ENCODE assay signal across 15 cellular contexts in the genomic region with DNA sequence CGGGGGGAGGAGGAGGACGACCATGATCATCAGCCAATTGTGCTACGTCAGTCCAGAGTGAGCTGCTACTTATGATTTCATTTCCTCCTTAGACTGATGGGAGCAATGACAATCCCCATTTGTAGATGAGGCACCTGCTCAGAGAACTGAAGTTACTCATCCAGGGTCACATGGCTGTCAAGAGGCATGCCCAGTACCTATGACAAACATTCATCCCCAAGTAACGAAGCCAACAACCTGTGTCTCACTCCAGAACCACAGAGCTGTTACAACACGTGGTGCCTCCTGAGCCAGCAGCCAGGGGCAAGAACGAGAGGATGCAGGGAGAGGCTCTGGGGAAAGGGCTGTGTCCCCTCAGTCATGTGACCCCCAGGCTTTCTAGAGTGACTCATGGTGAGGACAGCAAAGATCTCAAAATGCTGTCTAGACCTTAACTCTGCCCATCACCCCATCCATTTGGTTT.
A peak's percentile ranks its signal among the peaks of the same experiment; 100 is the strongest.
DNase-seq lines count a peak whose midpoint lies in the region; ATAC-seq, FAIRE-seq and TF ChIP-seq lines count a peak whose summit lies in the region.
"Had no signal": no experiment of that assay in that cellular context is flagged by ENCODE, and none has a peak within 500 bp of the region (broad histone marks: within the 10 kb centered on the region; RNA-seq: fewer than 3 reads in every experiment).

No MANE protein-coding gene starts in this region.

- TF ChIP-seq CTCF in K562 (IDR thresholded peaks at IDR 0.05 in 2 of 3, conservative IDR thresholded peaks at IDR 0.05 in 1 of 3; ENCODE audit: insufficient read depth in 2 of 3, low read depth in 1 of 3, low read length in 3 of 3): no peak

- H3K9me3 ChIP-seq in K562 (replicated peaks; ENCODE audit: control insufficient read depth, insufficient read depth, low read depth, low read length): peaks cover under 1% of the 10 kb centered on the region

- H3K9ac ChIP-seq in K562 (ENCODE audit: insufficient read depth in 1 of 2, low read depth in 2 of 2, low read length in 2 of 2): no peak overlapping the region

- H3K27me3 ChIP-seq in K562 (ENCODE audit: control insufficient read depth in 2 of 2, insufficient read depth in 2 of 2, low read length in 2 of 2): no peaks in the 10 kb centered on the region

- no peaks in the 10 kb centered on the region for H4K20me1 ChIP-seq in K562 (replicated peaks; ENCODE audit: control insufficient read depth, insufficient read depth, low read length)

- H3K36me3 Mint-ChIP-seq in activated CD4-positive, alpha-beta memory T cell treated with anti-CD3 and anti-CD28 coated beads for 36 hours: peaks cover 19% of the 10 kb centered on the region
- H3K36me3 Mint-ChIP-seq in activated CD4-positive, alpha-beta memory T cell treated with anti-CD3 and anti-CD28 coated beads, Interleukin-2, amount 10 ng/mL, durations not matched to agents 7 days and 5 days (ENCODE audit: low read depth): no peaks in the 10 kb centered on the region

- H3K4me2 ChIP-seq in K562 (ENCODE audit: insufficient read depth, low read length): no peak overlapping the region

- no peak for TF ChIP-seq EP300 in K562 (IDR thresholded peaks at IDR 0.05; ENCODE audit: low read length)

- no peaks in the 10 kb centered on the region for H3K27me3 Mint-ChIP-seq in activated CD4-positive, alpha-beta memory T cell treated with anti-CD3 and anti-CD28 coated beads for 36 hours
- H3K27me3 Mint-ChIP-seq in activated CD4-positive, alpha-beta memory T cell treated with anti-CD3 and anti-CD28 coated beads, Interleukin-2, amount 10 ng/mL, durations not matched to agents 7 days and 5 days: no peaks in the 10 kb centered on the region
- H3K27me3 Mint-ChIP-seq: activated CD4-positive, alpha-beta T cell treated with anti-CD3 and anti-CD28 coated beads, Interleukin-2, amount 10 ng/mL, durations not matched to agents 24 days and 14 days; naive thymus-derived CD4-positive, alpha-beta T cell had no signal

- no peaks in the 10 kb centered on the region for H3K9me1 ChIP-seq in K562 (ENCODE audit: control insufficient read depth, insufficient read depth, low read length)

- in situ Hi-C loops in K562 (cut with MboI): no loop called here

- intact Hi-C loops in activated CD4-positive, alpha-beta memory T cell treated with anti-CD3 and anti-CD28 coated beads for 36 hours (cut with micrococcal nuclease): no loop called here
- intact Hi-C loops in K562 (cut with micrococcal nuclease): no loop called here

- H2AFZ ChIP-seq in K562 (ENCODE audit: low read depth, low read length): no peak overlapping the region

- CTCF ChIA-PET in activated CD4-positive, alpha-beta memory T cell treated with anti-CD3 and anti-CD28 coated beads for 36 hours (lab: Charles Lee): no interaction called here
- CTCF ChIA-PET in activated CD4-positive, alpha-beta memory T cell treated with anti-CD3 and anti-CD28 coated beads, Interleukin-2, amount 10 ng/mL, durations not matched to agents 7 days and 5 days (lab: Charles Lee): no interaction called here
- CTCF ChIA-PET in K562 (lab: Yijun Ruan, JAX; ENCODE audit: low intra/inter-chr PET ratio): no interaction called here

- peaks cover 0 to 3% of the 10 kb centered on the region in 2 experiments; a peak in 2 of 5 replicates for H3K4me1 ChIP-seq in K562 (replicated peaks in 1 of 2; ENCODE audit: control insufficient read depth in 2 of 2, insufficient read depth in 2 of 2, low read length in 2 of 2)

- H3K4me3 ChIP-seq in K562: no peak overlapping the region
- H3K4me3 ChIP-seq: SK-N-MC had no signal

- no peak overlapping the region for H3K4me3 Mint-ChIP-seq in activated CD4-positive, alpha-beta memory T cell treated with anti-CD3 and anti-CD28 coated beads for 36 hours
- H3K4me3 Mint-ChIP-seq in activated CD4-positive, alpha-beta memory T cell treated with anti-CD3 and anti-CD28 coated beads, Interleukin-2, amount 10 ng/mL, durations not matched to agents 7 days and 5 days: no peak overlapping the region
- H3K4me3 Mint-ChIP-seq: activated CD4-positive, alpha-beta T cell treated with anti-CD3 and anti-CD28 coated beads, Interleukin-2, amount 10 ng/mL, durations not matched to agents 24 days and 14 days; naive thymus-derived CD4-positive, alpha-beta T cell had no signal

- ATAC-seq in K562 (no peak; the same call in 2 of the 3 replicates), GM18868 (IDR thresholded peaks at IDR 0.05; ENCODE audit: unreplicated experiment) (no peak), HG03354 (IDR thresholded peaks at IDR 0.05; ENCODE audit: poor library complexity, severe bottlenecking, unreplicated experiment) (no peak), HG02759 (IDR thresholded peaks at IDR 0.05; ENCODE audit: unreplicated experiment) (no peak)
- ATAC-seq: naive thymus-derived CD4-positive, alpha-beta T cell; sciatic nerve had no signal

- peak; percentile 34 for DNase-seq in activated CD4-positive, alpha-beta memory T cell treated with anti-CD3 and anti-CD28 coated beads for 36 hours
- no peak for DNase-seq in activated CD4-positive, alpha-beta memory T cell treated with anti-CD3 and anti-CD28 coated beads, Interleukin-2, amount 10 ng/mL, durations not matched to agents 7 days and 5 days
- peak; percentile 10 for DNase-seq in LoVo (ENCODE audit: low spot score)
- no peak for DNase-seq in K562 (ENCODE audit: extremely low read depth in 1 of 4, low spot score in 3 of 4)
- DNase-seq in pons (ENCODE audit: low spot score): peak; percentile 15
- DNase-seq: activated CD4-positive, alpha-beta T cell treated with anti-CD3 and anti-CD28 coated beads, Interleukin-2, amount 10 ng/mL, durations not matched to agents 24 days and 14 days; GDM1; kidney; naive thymus-derived CD4-positive, alpha-beta T cell; trophoblast cell had no signal

- no peak for TF ChIP-seq POLR2A in K562 (conservative IDR thresholded peaks at IDR 0.05)

- no peak overlapping the region for H3K27ac ChIP-seq in K562 (ENCODE audit: extremely low read depth, low read depth, low read length)
- H3K27ac ChIP-seq: SK-N-MC had no signal

- H3K4me1 Mint-ChIP-seq in activated CD4-positive, alpha-beta memory T cell treated with anti-CD3 and anti-CD28 coated beads for 36 hours (ENCODE audit: low read depth): no peaks in the 10 kb centered on the region
- no peaks in the 10 kb centered on the region for H3K4me1 Mint-ChIP-seq in activated CD4-positive, alpha-beta memory T cell treated with anti-CD3 and anti-CD28 coated beads, Interleukin-2, amount 10 ng/mL, durations not matched to agents 7 days and 5 days
- H3K4me1 Mint-ChIP-seq: activated CD4-positive, alpha-beta T cell treated with anti-CD3 and anti-CD28 coated beads, Interleukin-2, amount 10 ng/mL, durations not matched to agents 24 days and 14 days had no signal

- peaks cover 16% of the 10 kb centered on the region for H3K9me3 Mint-ChIP-seq in activated CD4-positive, alpha-beta memory T cell treated with anti-CD3 and anti-CD28 coated beads for 36 hours
- H3K9me3 Mint-ChIP-seq in activated CD4-positive, alpha-beta memory T cell treated with anti-CD3 and anti-CD28 coated beads, Interleukin-2, amount 10 ng/mL, durations not matched to agents 7 days and 5 days: peaks cover 8% of the 10 kb centered on the region

- H3K79me2 ChIP-seq in K562 (ENCODE audit: control insufficient read depth, insufficient read depth, low read length): no peaks in the 10 kb centered on the region

- 10% methylated on average over 3 of the region's 6 CpGs for WGBS in K562 (ENCODE audit: insufficient coverage, low coverage, missing lambda C conversion rate)

- TF ChIP-seq RAD21 in K562 (CRISPR knock-in tag; conservative IDR thresholded peaks at IDR 0.05 in 1 of 2, IDR thresholded peaks at IDR 0.05 in 1 of 2): no peak

- no TSS peak for BruUV-seq in K562 (replicated peaks; lab: Mats Ljungman, UMichigan)

- POLR2A ChIA-PET in activated CD4-positive, alpha-beta memory T cell treated with anti-CD3 and anti-CD28 coated beads for 36 hours (lab: Charles Lee): no interaction called here
- POLR2A ChIA-PET in activated CD4-positive, alpha-beta memory T cell treated with anti-CD3 and anti-CD28 coated beads, Interleukin-2, amount 10 ng/mL, durations not matched to agents 7 days and 5 days (lab: Charles Lee): no interaction called here
- POLR2A ChIA-PET in K562 (lab: Yijun Ruan, JAX): interaction anchor here (0.6 to 0.8 kb wide), 2 partner anchors 19 to 1348 kb away, joined by 4 read pairs; no protein-coding TSS in a partner anchor

- FAIRE-seq in K562 (lab: Jason Lieb, UNC): no peak
- FAIRE-seq: kidney had no signal

- H3K27ac Mint-ChIP-seq in activated CD4-positive, alpha-beta memory T cell treated with anti-CD3 and anti-CD28 coated beads for 36 hours: no peak overlapping the region
- no peak overlapping the region for H3K27ac Mint-ChIP-seq in activated CD4-positive, alpha-beta memory T cell treated with anti-CD3 and anti-CD28 coated beads, Interleukin-2, amount 10 ng/mL, durations not matched to agents 7 days and 5 days
- H3K27ac Mint-ChIP-seq: activated CD4-positive, alpha-beta T cell treated with anti-CD3 and anti-CD28 coated beads, Interleukin-2, amount 10 ng/mL, durations not matched to agents 24 days and 14 days; naive thymus-derived CD4-positive, alpha-beta T cell had no signal

- H3K36me3 ChIP-seq in K562 (ENCODE audit: control insufficient read depth, insufficient read depth, low read length): no peaks in the 10 kb centered on the region

TF ChIP-seq in K562, 482 proteins besides CTCF, POLR2A, EP300 and RAD21 (continues in another document):
- TF ChIP-seq GTF2B (IDR thresholded peaks at IDR 0.05; ENCODE audit: extremely low read depth, insufficient read length) (no peak), MAX (CRISPR knock-in tag; IDR thresholded peaks at IDR 0.05) (peak; percentile 25; the same call in 1 of the 2 replicates)
- TF ChIP-seq, protein P1, sequence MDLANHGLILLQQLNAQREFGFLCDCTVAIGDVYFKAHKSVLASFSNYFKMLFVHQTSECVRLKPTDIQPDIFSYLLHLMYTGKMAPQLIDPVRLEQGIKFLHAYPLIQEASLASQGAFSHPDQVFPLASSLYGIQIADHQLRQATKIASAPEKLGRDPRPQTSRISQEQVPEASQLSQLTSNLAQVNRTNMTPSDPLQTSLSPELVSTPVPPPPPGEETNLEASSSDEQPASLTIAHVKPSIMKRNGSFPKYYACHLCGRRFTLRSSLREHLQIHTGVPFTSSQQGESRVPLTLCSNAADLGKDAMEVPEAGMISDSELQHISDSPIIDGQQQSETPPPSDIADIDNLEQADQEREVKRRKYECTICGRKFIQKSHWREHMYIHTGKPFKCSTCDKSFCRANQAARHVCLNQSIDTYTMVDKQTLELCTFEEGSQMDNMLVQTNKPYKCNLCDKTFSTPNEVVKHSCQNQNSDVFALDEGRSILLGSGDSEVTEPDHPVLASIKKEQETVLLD (IDR thresholded peaks at IDR 0.05): no peak

Comparison
In these comparisons a context has a peak if more than half of its experiments do, and no peak if none do; other contexts are left out.
1. DNase-seq: peak in activated CD4-positive, alpha-beta memory T cell treated with anti-CD3 and anti-CD28 coated beads for 36 hours (single experiment), LoVo (single experiment) and pons (single experiment); none in activated CD4-positive, alpha-beta memory T cell treated with anti-CD3 and anti-CD28 coated beads, Interleukin-2, amount 10 ng/mL, durations not matched to agents 7 days and 5 days (single experiment) and K562 (0 of 4).